ENCODE assay signal across 23 cellular contexts in genomic region chr10:21347043-21347799, GRCh38.
A peak's percentile ranks its signal among the peaks of the same experiment; 100 is the strongest.
DNase-seq lines count a peak whose midpoint lies in the region; ATAC-seq, FAIRE-seq and TF ChIP-seq lines count a peak whose summit lies in the region.
"Had no signal": no experiment of that assay in that cellular context is flagged by ENCODE, and none has a peak within 500 bp of the region (broad histone marks: within the 10 kb centered on the region; RNA-seq: fewer than 3 reads in every experiment).

No MANE protein-coding gene starts in this region.

- CTCF ChIA-PET in HepG2 (lab: Yijun Ruan, JAX; ENCODE audit: low intra/inter-chr PET ratio, low total read pairs) (no interaction called here), GM12878 (lab: Yijun Ruan, JAX) (no interaction called here)

- FAIRE-seq in HepG2 (lab: Jason Lieb, UNC) (no peak), GM12878 (lab: Jason Lieb, UNC) (no peak)
- FAIRE-seq: RCC 7860 had no signal

- BruUV-seq in HepG2 (replicated peaks; lab: Mats Ljungman, UMichigan) (no TSS peak), GM12878 (replicated peaks; lab: Mats Ljungman, UMichigan) (no TSS peak)

- TF ChIP-seq EP300 in HepG2 (IDR thresholded peaks at IDR 0.05; ENCODE audit: low read depth in 2 of 2, low read length in 2 of 2) (no peak), HepG2 (CRISPR knock-in tag; IDR thresholded peaks at IDR 0.05; ENCODE audit: borderline replicate concordance) (no peak), GM12878 (IDR thresholded peaks at IDR 0.05; ENCODE audit: borderline replicate concordance in 1 of 2, control insufficient read depth in 1 of 2, low read depth in 2 of 2, low read length in 2 of 2) (no peak)

- RAD21 ChIA-PET in GM12878 (lab: Charles Lee; ENCODE audit: unreplicated experiment), result no interaction called here

- H3K4me3 ChIP-seq in HepG2 (replicated peaks in 1 of 3; ENCODE audit: insufficient read depth in 1 of 3, low read depth in 2 of 3, low read length in 3 of 3) (no peak overlapping the region), right lobe of liver (no peak overlapping the region), GM12878 (no peak overlapping the region), SJCRH30 (no peak overlapping the region)

- no peaks in the 10 kb centered on the region for H3K36me3 ChIP-seq in HepG2 (replicated peaks in 1 of 2; ENCODE audit: control insufficient read depth in 1 of 2, insufficient read depth in 2 of 2, low read length in 2 of 2)
- no peaks in the 10 kb centered on the region for H3K36me3 ChIP-seq in right lobe of liver
- no peaks in the 10 kb centered on the region for H3K36me3 ChIP-seq in GM12878 (ENCODE audit: control insufficient read depth in 2 of 2, insufficient read depth in 2 of 2, low read length in 1 of 2)
- no peaks in the 10 kb centered on the region for H3K36me3 ChIP-seq in SJCRH30
- H3K36me3 ChIP-seq: BE2C had no signal

- DNase-seq in HepG2 (ENCODE audit: low spot score) (no peak), right lobe of liver (no peak), GM12878 (ENCODE audit: low read depth, low spot score) (no peak), iris pigment epithelial cell (ENCODE audit: low read depth) (peak; percentile 57), LoVo (ENCODE audit: low spot score) (no peak), NCI-H82 treated with DMSO at 0.1 percent for 48 hours (lab: John Stamatoyannopoulos, UW; ENCODE audit: unreplicated experiment) (no peak), SJCRH30 (no peak), left ventricle myocardium superior (no peak)
- DNase-seq: ACHN; BE2C; Calu3; CD8-positive, alpha-beta memory T cell; DMS79 treated with DMSO at 0.1 percent for 48 hours; H7; KG1; MM.1S; NCI-H2029; NCI-H446; NCI-H524 treated with DMSO at 0.1 percent for 48 hours; NCI-H82 had no signal

- TF ChIP-seq POLR2A in HepG2 (IDR thresholded peaks at IDR 0.05; ENCODE audit: insufficient read depth in 1 of 2, low read depth in 2 of 2, low read length in 2 of 2), result no peak
- TF ChIP-seq POLR2A in right lobe of liver (IDR thresholded peaks at IDR 0.05), result no peak
- no peak for TF ChIP-seq POLR2A in GM12878 (IDR thresholded peaks at IDR 0.05; ENCODE audit: low read depth, low read length)

- ATAC-seq in HepG2, result no peak
- ATAC-seq in right lobe of liver, result no peak
- peak; percentile 27; the same call in 1 of the 3 replicates for ATAC-seq in GM12878
- ATAC-seq in left ventricle myocardium superior, result no peak
- ATAC-seq: SK-N-SH treated with all-trans-retinoic acid at 6 μM for 48 hours had no signal

- SMC1A ChIA-PET in GM12878 (lab: Charles Lee; ENCODE audit: uncharacterized antibody, unreplicated experiment), result no interaction called here

- H3K27me3 ChIP-seq in HepG2 (ENCODE audit: control insufficient read depth in 1 of 2, insufficient read depth in 2 of 2, low read length in 2 of 2) (peaks cover 0 to 12% of the 10 kb centered on the region in 2 experiments; a peak in 2 of 5 replicates), right lobe of liver (no peaks in the 10 kb centered on the region), GM12878 (replicated peaks in 1 of 2; ENCODE audit: control insufficient read depth in 2 of 2, insufficient read depth in 2 of 2, low read length in 1 of 2) (no peaks in the 10 kb centered on the region), SJCRH30 (no peaks in the 10 kb centered on the region)
- H3K27me3 ChIP-seq: BE2C had no signal

- H3K9me3 ChIP-seq in HepG2 (ENCODE audit: low read length) (no peaks in the 10 kb centered on the region), right lobe of liver (no peaks in the 10 kb centered on the region), GM12878 (replicated peaks; ENCODE audit: control insufficient read depth, insufficient read depth, low read length) (no peaks in the 10 kb centered on the region), SJCRH30 (replicated peaks) (no peaks in the 10 kb centered on the region)
- H3K9me3 ChIP-seq: BE2C had no signal

- intact Hi-C loops in HepG2 (cut with micrococcal nuclease; ENCODE audit: unreplicated experiment) (no loop called here), right lobe of liver (cut with DNase I) (no loop called here), GM12878 (cut with micrococcal nuclease; ENCODE audit: unreplicated experiment) (no loop called here), left ventricle myocardium superior (cut with micrococcal nuclease) (no loop called here)

- WGBS in HepG2 (ENCODE audit: low lambda C conversion rate), result 43% methylated on average over 7 of the region's 7 CpGs
- 40% methylated on average over 4 of the region's 7 CpGs for WGBS in right lobe of liver (ENCODE audit: insufficient coverage, low coverage, low lambda C conversion rate, missing lambda C conversion rate)
- WGBS in GM12878 (ENCODE audit: insufficient coverage, insufficient replicate concordance, low lambda C conversion rate, missing lambda C conversion rate), result 24% methylated on average over 7 of the region's 7 CpGs

- in situ Hi-C loops in HepG2 (cut with HindIII; ENCODE audit: extremely low pct_ligation_motif_present, low pct_unique_long_range_greater_than_20kb), result no loop called here
- in situ Hi-C loops in GM12878 (cut with MboI), result no loop called here

- H4K20me1 ChIP-seq in HepG2 (ENCODE audit: insufficient read depth, low read length), result no peaks in the 10 kb centered on the region
- no peaks in the 10 kb centered on the region for H4K20me1 ChIP-seq in GM12878 (ENCODE audit: control insufficient read depth, insufficient read depth)

- H3K9ac ChIP-seq in HepG2 (ENCODE audit: insufficient read depth, low read depth, low read length) (no peak overlapping the region), GM12878 (ENCODE audit: control insufficient read depth, insufficient read depth, low read length) (no peak overlapping the region)

- no peak for TF ChIP-seq CTCF in HepG2 (CRISPR knock-in tag; IDR thresholded peaks at IDR 0.05)
- no peak for TF ChIP-seq CTCF in right lobe of liver (IDR thresholded peaks at IDR 0.05)
- TF ChIP-seq CTCF in GM12878 (IDR thresholded peaks at IDR 0.05 in 2 of 3, conservative IDR thresholded peaks at IDR 0.05 in 1 of 3; ENCODE audit: control insufficient read depth in 2 of 3, extremely low read depth in 1 of 3, insufficient read depth in 1 of 3, low read depth in 3 of 3, low read length in 3 of 3), result no peak

- H3K4me2 ChIP-seq in HepG2 (ENCODE audit: low read depth, low read length) (no peak overlapping the region), GM12878 (ENCODE audit: control insufficient read depth, insufficient read depth) (no peak overlapping the region)

- H2AFZ ChIP-seq in HepG2 (ENCODE audit: low read length) (no peak overlapping the region), GM12878 (ENCODE audit: control insufficient read depth, low read depth, low read length) (no peak overlapping the region)

- H3K79me2 ChIP-seq in HepG2 (ENCODE audit: insufficient read depth, low read length), result no peaks in the 10 kb centered on the region
- H3K79me2 ChIP-seq in GM12878 (ENCODE audit: control insufficient read depth, insufficient read depth, low read length), result no peaks in the 10 kb centered on the region

- H3K27ac ChIP-seq in HepG2 (ENCODE audit: extremely low read length, insufficient read depth, low read length) (no peak overlapping the region), right lobe of liver (no peak overlapping the region), GM12878 (ENCODE audit: control insufficient read depth, insufficient read depth) (no peak overlapping the region), SJCRH30 (no peak overlapping the region)
- H3K27ac ChIP-seq: 22Rv1 had no signal

- POLR2A ChIA-PET in HepG2 (lab: Yijun Ruan, JAX), result no interaction called here
- POLR2A ChIA-PET in GM12878 (lab: Charles Lee), result no interaction called here

- TF ChIP-seq RAD21 in HepG2 (CRISPR knock-in tag; IDR thresholded peaks at IDR 0.05) (no peak), GM12878 (IDR thresholded peaks at IDR 0.05; ENCODE audit: insufficient read depth, low read depth, low read length) (no peak)

- H3K4me1 ChIP-seq in HepG2 (ENCODE audit: insufficient read depth, low read length), result no peaks in the 10 kb centered on the region
- no peaks in the 10 kb centered on the region for H3K4me1 ChIP-seq in right lobe of liver
- H3K4me1 ChIP-seq in GM12878 (ENCODE audit: control insufficient read depth, insufficient read depth, low read length), result no peaks in the 10 kb centered on the region; the same call in 1 of the 2 replicates
- H3K4me1 ChIP-seq in SJCRH30, result no peaks in the 10 kb centered on the region
- H3K4me1 ChIP-seq: BE2C had no signal

TF ChIP-seq in HepG2, 621 proteins besides CTCF, POLR2A, EP300 and RAD21 (continues in another document):
- TF ChIP-seq DRAP1 (CRISPR knock-in tag; IDR thresholded peaks at IDR 0.05) (no peak), ZBTB43 (CRISPR knock-in tag; conservative IDR thresholded peaks at IDR 0.05) (no peak), ZNF12 (CRISPR knock-in tag; IDR thresholded peaks at IDR 0.05) (peak; percentile 94)

TF ChIP-seq in GM12878, 131 proteins besides CTCF, POLR2A, EP300 and RAD21 (continues in another document):
- TF ChIP-seq JUND (IDR thresholded peaks at IDR 0.05; ENCODE audit: low read depth, low read length), result no peak
- TF ChIP-seq ZBTB11 (CRISPR knock-in tag; IDR thresholded peaks at IDR 0.05), result no peak
- TF ChIP-seq POLR2AphosphoS5 (IDR thresholded peaks at IDR 0.05; ENCODE audit: low read length), result no peak
- no peak for TF ChIP-seq SMAD1 (IDR thresholded peaks at IDR 0.05; ENCODE audit: low read depth, partially characterized antibody)
- TF ChIP-seq CHD4 (IDR thresholded peaks at IDR 0.05), result no peak
- TF ChIP-seq CBFB (IDR thresholded peaks at IDR 0.05; ENCODE audit: low read depth), result no peak
